In the genomic region with DNA sequence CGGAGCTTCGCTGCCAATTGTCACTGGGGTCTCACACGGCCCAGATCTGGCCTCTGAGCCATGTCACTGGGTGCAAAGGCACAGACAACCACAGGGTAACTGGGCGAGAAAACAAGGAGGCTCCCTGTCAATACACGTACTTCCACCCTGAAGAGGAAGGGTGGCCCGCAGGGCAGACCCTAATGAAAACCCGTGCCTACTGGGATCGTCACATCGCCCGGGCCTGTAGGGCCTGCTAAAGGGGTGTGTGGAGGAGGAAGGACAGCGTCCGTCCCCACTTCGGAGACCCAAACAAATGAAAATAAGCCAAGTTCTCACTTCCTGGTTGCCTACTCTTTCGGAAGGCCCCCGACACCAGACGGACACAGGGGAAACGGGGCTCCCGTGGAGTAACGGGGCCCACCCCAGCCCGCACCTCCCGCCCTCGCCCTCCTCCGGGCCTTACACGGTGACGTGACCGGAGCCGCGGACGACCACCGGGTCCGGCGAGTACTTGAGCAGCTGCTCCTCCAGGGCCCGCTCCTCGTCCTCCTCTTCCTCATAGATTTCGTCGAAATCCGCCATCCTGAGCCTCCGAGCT, we compare ENCODE assay signal across 8 cellular contexts. TPM values are rescaled to one million over a fixed set of nuclear protein-coding genes. Genes with fewer than 3 reads are reported as not detected.
DNase-seq lines count a peak whose midpoint lies in the region; ATAC-seq, FAIRE-seq and TF ChIP-seq lines count a peak whose summit lies in the region.

No MANE protein-coding gene starts in this region.

- peaks cover 50% of the 10 kb centered on the region for H3K4me1 ChIP-seq in BLaER1

- TF ChIP-seq CTCF in bronchial epithelial cell (IDR thresholded peaks at IDR 0.05; ENCODE audit: insufficient read depth, low read length, severe bottlenecking): no peak

- no peaks in the 10 kb centered on the region for H3K9me3 Mint-ChIP-seq in T-helper 2 cell treated with Interferon-gamma antibody and Interleukin-4, amounts not matched to agents 5 μg/mL and 100 μg/mL, for 36 hours

- no peak for FAIRE-seq in bronchial epithelial cell (lab: Jason Lieb, UNC)

- no peaks in the 10 kb centered on the region for H3K27me3 Mint-ChIP-seq in T-helper 2 cell treated with Interferon-gamma antibody and Interleukin-4, amounts not matched to agents 5 μg/mL and 100 μg/mL, for 36 hours (ENCODE audit: low read depth)

- peak; percentile 34 for DNase-seq in T-helper 2 cell treated with Interferon-gamma antibody and Interleukin-4, amounts not matched to agents 5 μg/mL and 100 μg/mL, for 36 hours (ENCODE audit: low spot score)
- DNase-seq in bronchial epithelial cell (ENCODE audit: low read depth) (no peak), retina (no peak)
- DNase-seq in stimulated activated CD4-positive, alpha-beta T cell treated with anti-CD3 and anti-CD28 coated beads, Interleukin-4, amount 100 ng/mL, for 24 hours: peak; percentile 32

- peak overlapping the region; percentile 89 for H3K9ac ChIP-seq in BLaER1

- H4K20me1 ChIP-seq in BLaER1: peaks cover 50% of the 10 kb centered on the region

- peaks cover 40% of the 10 kb centered on the region for H3K4me1 Mint-ChIP-seq in T-helper 2 cell treated with Interferon-gamma antibody and Interleukin-4, amounts not matched to agents 5 μg/mL and 100 μg/mL, for 36 hours (ENCODE audit: low read depth)

- ATAC-seq in GM19035 (IDR thresholded peaks at IDR 0.05; ENCODE audit: unreplicated experiment) (peak; percentile 31), HG03342 (IDR thresholded peaks at IDR 0.05; ENCODE audit: unreplicated experiment) (peak; percentile 20)

- H3K4me3 ChIP-seq in BLaER1: peak overlapping the region; percentile 86
- peak overlapping the region; percentile 92 for H3K4me3 ChIP-seq in bronchial epithelial cell (ENCODE audit: low read depth, low read length)

- no peaks in the 10 kb centered on the region for H3K9me3 ChIP-seq in BLaER1

- H3K36me3 Mint-ChIP-seq in T-helper 2 cell treated with Interferon-gamma antibody and Interleukin-4, amounts not matched to agents 5 μg/mL and 100 μg/mL, for 36 hours (ENCODE audit: low read depth): peaks cover 15% of the 10 kb centered on the region

- H3K36me3 ChIP-seq in BLaER1: no peaks in the 10 kb centered on the region
- no peaks in the 10 kb centered on the region for H3K36me3 ChIP-seq in bronchial epithelial cell (ENCODE audit: control insufficient read depth, insufficient read depth, low read length)

- H3K4me2 ChIP-seq in BLaER1: peak overlapping the region; percentile 80

- H3K27ac ChIP-seq in BLaER1 (peak overlapping the region; percentile 93), layer of hippocampus (ENCODE audit: low read depth, low read length) (peak overlapping the region; percentile 73)

- H3K27me3 ChIP-seq in BLaER1 (no peaks in the 10 kb centered on the region), bronchial epithelial cell (ENCODE audit: control insufficient read depth, insufficient read depth, low read length) (no peaks in the 10 kb centered on the region), layer of hippocampus (ENCODE audit: control insufficient read depth, insufficient read depth, low read length) (no peaks in the 10 kb centered on the region)

- H3K27ac Mint-ChIP-seq in T-helper 2 cell treated with Interferon-gamma antibody and Interleukin-4, amounts not matched to agents 5 μg/mL and 100 μg/mL, for 36 hours: peak overlapping the region; percentile 92

- peak overlapping the region; percentile 96 for H3K4me3 Mint-ChIP-seq in T-helper 2 cell treated with Interferon-gamma antibody and Interleukin-4, amounts not matched to agents 5 μg/mL and 100 μg/mL, for 36 hours

RNA-seq across cellular contexts. Expression of gene CHIC2, which starts 0.6 kb away (rescaled TPM):
- total RNA-seq in bronchial epithelial cell: 36.1 and 42.2 TPM in 2 replicates

RNA-seq across cellular contexts. Expression of gene GSX2, which starts 36.1 kb away (rescaled TPM):
- total RNA-seq in bronchial epithelial cell: not detected in 2 replicates

Comparison
In these comparisons a context has a peak if more than half of its experiments do, and no peak if none do; other contexts are left out.
1. DNase-seq: peak in T-helper 2 cell treated with Interferon-gamma antibody and Interleukin-4, amounts not matched to agents 5 μg/mL and 100 μg/mL, for 36 hours (single experiment) and stimulated activated CD4-positive, alpha-beta T cell treated with anti-CD3 and anti-CD28 coated beads, Interleukin-4, amount 100 ng/mL, for 24 hours (single experiment); none in bronchial epithelial cell (single experiment) and retina (single experiment).